Comparison of ENCODE assay signal across 14 cellular contexts in genomic region chr9:69923972-69924371, GRCh38.
A peak's percentile ranks its signal among the peaks of the same experiment; 100 is the strongest.
DNase-seq lines count a peak whose midpoint lies in the region; ATAC-seq and TF ChIP-seq lines count a peak whose summit lies in the region.
"Had no signal": no experiment of that assay in that cellular context is flagged by ENCODE, and none has a peak within 500 bp of the region (broad histone marks: within the 10 kb centered on the region; RNA-seq: fewer than 3 reads in every experiment).

No MANE protein-coding gene starts in this region.

- H3K27me3 Mint-ChIP-seq in WTC11 (ENCODE audit: low read depth) (no peaks in the 10 kb centered on the region), natural killer cell (ENCODE audit: low read depth in 2 of 2) (peaks cover 17 to 22% of the 10 kb centered on the region in 2 donors)

- no peak overlapping the region for H2BK5ac ChIP-seq in mesendoderm (ENCODE audit: low read length)

- H3K27me3 ChIP-seq in mesendoderm (ENCODE audit: insufficient read depth, low read length, poor library complexity) (no peaks in the 10 kb centered on the region), smooth muscle cell (ENCODE audit: low read depth) (peaks cover 8% of the 10 kb centered on the region)
- H3K27me3 ChIP-seq: BLaER1 had no signal

- intact Hi-C loops in natural killer cell (cut with micrococcal nuclease) = loop anchor here (10.0 kb wide), 1 partner anchor 499 kb away; no protein-coding TSS in a partner anchor

- no peak overlapping the region for H2BK120ac ChIP-seq in mesendoderm (ENCODE audit: low read depth, low read length)

- no peak overlapping the region for H4K8ac ChIP-seq in mesendoderm (ENCODE audit: low read depth, low read length)

- H3K4me2 ChIP-seq in mesendoderm (ENCODE audit: low read length) (no peak overlapping the region), smooth muscle cell (no peak overlapping the region)
- H3K4me2 ChIP-seq: BLaER1 had no signal

- H3K36me3 ChIP-seq in mesendoderm (ENCODE audit: control insufficient read depth, insufficient read depth, low read length) = no peaks in the 10 kb centered on the region
- H3K36me3 ChIP-seq in smooth muscle cell (ENCODE audit: low read depth) = no peaks in the 10 kb centered on the region
- H3K36me3 ChIP-seq: BLaER1 had no signal

- peak; percentile 18 for DNase-seq in NCI-H748 (lab: John Stamatoyannopoulos, UW; ENCODE audit: unreplicated experiment)
- no peak for DNase-seq in NCI-H748 treated with DMSO at 0.1 percent for 48 hours (lab: John Stamatoyannopoulos, UW)
- DNase-seq in WTC11 (ENCODE audit: low spot score) = no peak
- peak; percentile 15 for DNase-seq in mesendoderm
- DNase-seq in NCI-H2171 (lab: John Stamatoyannopoulos, UW) = no peak
- DNase-seq in natural killer cell = no peak
- no peak for DNase-seq in smooth muscle cell (lab: John Stamatoyannopoulos, UW; ENCODE audit: unreplicated experiment)
- DNase-seq: 8988T; CD4-positive, alpha-beta memory T cell; DMS153; DMS79; HCEC 1CT had no signal

- H3K4me1 ChIP-seq in mesendoderm (ENCODE audit: control insufficient read depth, low read depth, low read length) (no peaks in the 10 kb centered on the region), smooth muscle cell (ENCODE audit: low read depth) (no peaks in the 10 kb centered on the region)
- H3K4me1 ChIP-seq: BLaER1 had no signal

- TF ChIP-seq CTCF in WTC11 (IDR thresholded peaks at IDR 0.05) = no peak
- no peak for TF ChIP-seq CTCF in natural killer cell (IDR thresholded peaks at IDR 0.05)
- TF ChIP-seq CTCF in smooth muscle cell (IDR thresholded peaks at IDR 0.05; ENCODE audit: borderline replicate concordance, insufficient read depth, poor library complexity, severe bottlenecking) = no peak

- H3K36me3 Mint-ChIP-seq in WTC11 = no peaks in the 10 kb centered on the region
- no peaks in the 10 kb centered on the region for H3K36me3 Mint-ChIP-seq in natural killer cell
- H3K36me3 Mint-ChIP-seq: CD14-positive monocyte; CD4-positive, alpha-beta memory T cell had no signal

- H3K9me3 Mint-ChIP-seq in WTC11 (0 out of 2 replicates have a peak, but pooled peaks cover 3% of the 10 kb centered on the region), natural killer cell (no peaks in the 10 kb centered on the region)
- H3K9me3 Mint-ChIP-seq: CD4-positive, alpha-beta memory T cell had no signal

- no peak overlapping the region for H3K9ac ChIP-seq in mesendoderm (ENCODE audit: low read length)
- no peak overlapping the region for H3K9ac ChIP-seq in smooth muscle cell (ENCODE audit: low read depth)
- H3K9ac ChIP-seq: BLaER1 had no signal

- H3K4me1 Mint-ChIP-seq in WTC11 (peaks cover 19% of the 10 kb centered on the region), natural killer cell (peaks cover 0 to 5% of the 10 kb centered on the region in 2 donors)
- H3K4me1 Mint-ChIP-seq: CD4-positive, alpha-beta memory T cell had no signal

- no peak overlapping the region for H2AFZ ChIP-seq in smooth muscle cell (ENCODE audit: low read depth)

- H4K20me1 ChIP-seq in smooth muscle cell (ENCODE audit: low read depth) = no peaks in the 10 kb centered on the region
- H4K20me1 ChIP-seq: BLaER1 had no signal

- no peak overlapping the region for H2AK5ac ChIP-seq in mesendoderm (ENCODE audit: low read length)

- no peak overlapping the region for H4K5ac ChIP-seq in mesendoderm (ENCODE audit: low read length)

- no peak overlapping the region for H3K4ac ChIP-seq in mesendoderm (ENCODE audit: low read depth, low read length)

- WGBS in mesendoderm (ENCODE audit: extremely low coverage, insufficient coverage, low lambda C conversion rate) = no CpG with 5 or more reads among the region's 1 CpG
- WGBS in smooth muscle cell (ENCODE audit: low lambda C conversion rate) = 73% methylated on average over 1 of the region's 1 CpG

- CTCF ChIA-PET in WTC11 (lab: Charles Lee) = interaction anchor here (0.8 to 2.0 kb wide), 2 partner anchors 190 to 367 kb away, joined by 4 to 7 read pairs; no protein-coding TSS in a partner anchor

- no peaks in the 10 kb centered on the region for H3K79me1 ChIP-seq in mesendoderm (ENCODE audit: low read length)

- peak; percentile 89 for ATAC-seq in WTC11
- ATAC-seq in natural killer cell = no peak

- H3K27ac Mint-ChIP-seq in WTC11 (peak overlapping the region; percentile 67), natural killer cell (no peak overlapping the region)
- H3K27ac Mint-ChIP-seq: CD14-positive monocyte; CD4-positive, alpha-beta memory T cell had no signal

- no peak overlapping the region for H3K56ac ChIP-seq in mesendoderm (ENCODE audit: low read length)

- no peak overlapping the region for H3K4me3 ChIP-seq in mesendoderm (ENCODE audit: low read length)
- H3K4me3 ChIP-seq in smooth muscle cell = no peak overlapping the region
- H3K4me3 ChIP-seq: BLaER1 had no signal

- POLR2A ChIA-PET in WTC11 (lab: Charles Lee) = no interaction called here

- no peaks in the 10 kb centered on the region for H3F3A ChIP-seq in smooth muscle cell (ENCODE audit: low read depth)

- H3K79me2 ChIP-seq in mesendoderm (ENCODE audit: control insufficient read depth, insufficient read depth, low read length) = no peaks in the 10 kb centered on the region
- no peaks in the 10 kb centered on the region for H3K79me2 ChIP-seq in smooth muscle cell (ENCODE audit: low read depth)

- H3K4me3 Mint-ChIP-seq in WTC11 (no peak overlapping the region), natural killer cell (no peak overlapping the region)
- H3K4me3 Mint-ChIP-seq: CD14-positive monocyte; CD4-positive, alpha-beta memory T cell had no signal

- H3K27ac ChIP-seq in mesendoderm (ENCODE audit: low read depth, low read length) (no peak overlapping the region), smooth muscle cell (ENCODE audit: low read depth) (no peak overlapping the region)
- H3K27ac ChIP-seq: BLaER1 had no signal

- H3K18ac ChIP-seq in mesendoderm (ENCODE audit: low read length) = no peak overlapping the region

- no peaks in the 10 kb centered on the region for H3K9me3 ChIP-seq in smooth muscle cell (replicated peaks; ENCODE audit: low read depth)
- H3K9me3 ChIP-seq: BLaER1 had no signal

- no peak overlapping the region for H3K23ac ChIP-seq in mesendoderm (ENCODE audit: low read length)

- H2BK15ac ChIP-seq in mesendoderm (replicated peaks; ENCODE audit: low read depth) = no peak overlapping the region

TF ChIP-seq in WTC11, 78 proteins besides CTCF, POLR2A, EP300 and RAD21 (continues in another document):
- TF ChIP-seq ZMAT4 (CRISPR knock-in tag; IDR thresholded peaks at IDR 0.05) (no peak), PRRX2 (CRISPR knock-in tag; IDR thresholded peaks at IDR 0.05) (no peak), ELF4 (CRISPR knock-in tag; IDR thresholded peaks at IDR 0.05; ENCODE audit: low read depth) (no peak), MAX (CRISPR knock-in tag; IDR thresholded peaks at IDR 0.05) (no peak), ZNF219 (CRISPR knock-in tag; IDR thresholded peaks at IDR 0.05; ENCODE audit: borderline replicate concordance) (no peak), AFF4 (CRISPR knock-in tag; IDR thresholded peaks at IDR 0.05; ENCODE audit: borderline replicate concordance) (no peak), NFE2L1 (CRISPR knock-in tag; IDR thresholded peaks at IDR 0.05) (no peak), SMAD3 (CRISPR knock-in tag; IDR thresholded peaks at IDR 0.05; ENCODE audit: borderline replicate concordance) (no peak), TEAD1 (CRISPR knock-in tag; IDR thresholded peaks at IDR 0.05) (no peak)

Comparison
In these comparisons a context has a peak if more than half of its experiments do, and no peak if none do; other contexts are left out.
1. DNase-seq: peak in NCI-H748 (single experiment) and mesendoderm (single experiment); none in NCI-H748 treated with DMSO at 0.1 percent for 48 hours (single experiment), WTC11 (single experiment), NCI-H2171 (single experiment), natural killer cell (single experiment) and smooth muscle cell (single experiment).